Comparison of ENCODE assay signal across 23 cellular contexts in genomic region chr10:4426866-4427265, GRCh38.
"Had no signal": no experiment of that assay in that cellular context is flagged by ENCODE, and none has a peak within 500 bp of the region (broad histone marks: within the 10 kb centered on the region; RNA-seq: fewer than 3 reads in every experiment).

No MANE protein-coding gene starts in this region.

- FAIRE-seq: urothelium cell line had no signal

- H3K27ac ChIP-seq: dorsolateral prefrontal cortex, epithelial cell of prostate, lower lobe of right lung, ovary, psoas muscle, thoracic aorta, tibial nerve, upper lobe of left lung had no signal

- H3K4me3 ChIP-seq: dorsolateral prefrontal cortex, gastroesophageal sphincter, heart right ventricle, lower lobe of right lung, ovary, psoas muscle, sigmoid colon, thoracic aorta, tibial nerve, upper lobe of left lung had no signal

- H3K27me3 ChIP-seq: dorsolateral prefrontal cortex, gastroesophageal sphincter, heart right ventricle, ovary, sigmoid colon, tibial nerve, upper lobe of left lung had no signal

- H3K36me3 ChIP-seq: gastroesophageal sphincter, heart right ventricle, lower lobe of right lung, ovary, sigmoid colon, thoracic aorta, tibial nerve, upper lobe of left lung had no signal

- DNase-seq: dorsolateral prefrontal cortex; effector CD4-positive, alpha-beta T cell; heart right ventricle; hippocampal formation; immature natural killer cell; left ventricle myocardium superior; lower lobe of right lung; natural killer cell; occipital lobe; ovary; posterior cingulate gyrus; psoas muscle; right cardiac atrium; sigmoid colon; stimulated activated CD4-positive, alpha-beta T cell treated with anti-CD3 and anti-CD28 coated beads, Interleukin-2, amount 100 ng/mL, for 24 hours; stimulated activated CD4-positive, alpha-beta T cell treated with anti-CD3 and anti-CD28 coated beads, Interleukin-4, amount 100 ng/mL, for 24 hours; stimulated activated naive CD8-positive, alpha-beta T cell treated with anti-CD3 and anti-CD28 coated beads, Interleukin-15, Interleukin-2, amounts not matched to agents 100 U/mL and 50 U/mL, for 24 hours; upper lobe of left lung had no signal

- H3K4me1 ChIP-seq: lower lobe of right lung, psoas muscle, tibial nerve, upper lobe of left lung had no signal

- H3K9me3 ChIP-seq: gastroesophageal sphincter, heart right ventricle, lower lobe of right lung, ovary, psoas muscle, sigmoid colon, thoracic aorta, tibial nerve, upper lobe of left lung had no signal
